ENCODE assay signal across 2 cellular contexts in the genomic region with DNA sequence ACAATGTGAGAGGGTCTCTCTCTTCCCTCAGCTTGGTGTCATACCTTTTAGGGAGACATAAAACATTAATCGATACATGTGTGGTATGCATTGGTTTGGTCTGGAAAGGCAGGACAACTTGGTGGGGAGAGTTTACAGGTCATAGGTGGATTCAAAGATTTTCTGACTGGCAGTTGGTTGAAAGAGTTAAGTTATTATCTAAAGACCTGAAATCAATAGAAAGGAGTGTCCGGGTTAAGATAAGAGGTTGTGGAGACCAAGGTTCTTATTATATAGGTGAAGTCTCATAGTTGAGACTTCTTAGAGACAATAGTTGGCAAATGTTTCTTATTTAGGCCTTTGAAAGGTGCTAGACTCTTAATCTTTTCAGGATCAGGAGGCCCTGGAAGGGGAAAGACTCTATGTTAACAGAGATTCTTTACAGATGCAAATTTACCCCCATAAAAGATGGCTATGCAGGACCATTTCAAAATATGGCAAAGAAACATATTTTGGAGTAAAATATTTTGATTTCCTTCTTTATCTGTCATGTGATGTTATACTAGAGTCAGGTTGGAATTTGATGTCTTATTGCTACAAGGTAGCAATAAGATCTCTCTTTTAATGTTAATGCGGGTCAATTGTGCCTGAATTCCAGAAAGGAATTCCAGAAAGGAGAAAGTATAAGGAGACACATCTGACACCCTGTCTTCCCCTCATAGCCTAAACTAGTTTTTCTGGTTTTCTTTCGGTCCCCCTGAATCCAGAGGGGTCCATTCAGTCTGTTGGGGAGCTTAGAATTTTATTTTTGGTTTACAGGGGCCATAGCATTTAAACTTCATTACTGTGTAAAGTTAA.
TF ChIP-seq lines count a peak whose summit lies in the region.

No MANE protein-coding gene starts in this region.

TF ChIP-seq in GM23338, 12 proteins besides CTCF, POLR2A, EP300 and RAD21 (continued from another document):
- TF ChIP-seq, protein P1, sequence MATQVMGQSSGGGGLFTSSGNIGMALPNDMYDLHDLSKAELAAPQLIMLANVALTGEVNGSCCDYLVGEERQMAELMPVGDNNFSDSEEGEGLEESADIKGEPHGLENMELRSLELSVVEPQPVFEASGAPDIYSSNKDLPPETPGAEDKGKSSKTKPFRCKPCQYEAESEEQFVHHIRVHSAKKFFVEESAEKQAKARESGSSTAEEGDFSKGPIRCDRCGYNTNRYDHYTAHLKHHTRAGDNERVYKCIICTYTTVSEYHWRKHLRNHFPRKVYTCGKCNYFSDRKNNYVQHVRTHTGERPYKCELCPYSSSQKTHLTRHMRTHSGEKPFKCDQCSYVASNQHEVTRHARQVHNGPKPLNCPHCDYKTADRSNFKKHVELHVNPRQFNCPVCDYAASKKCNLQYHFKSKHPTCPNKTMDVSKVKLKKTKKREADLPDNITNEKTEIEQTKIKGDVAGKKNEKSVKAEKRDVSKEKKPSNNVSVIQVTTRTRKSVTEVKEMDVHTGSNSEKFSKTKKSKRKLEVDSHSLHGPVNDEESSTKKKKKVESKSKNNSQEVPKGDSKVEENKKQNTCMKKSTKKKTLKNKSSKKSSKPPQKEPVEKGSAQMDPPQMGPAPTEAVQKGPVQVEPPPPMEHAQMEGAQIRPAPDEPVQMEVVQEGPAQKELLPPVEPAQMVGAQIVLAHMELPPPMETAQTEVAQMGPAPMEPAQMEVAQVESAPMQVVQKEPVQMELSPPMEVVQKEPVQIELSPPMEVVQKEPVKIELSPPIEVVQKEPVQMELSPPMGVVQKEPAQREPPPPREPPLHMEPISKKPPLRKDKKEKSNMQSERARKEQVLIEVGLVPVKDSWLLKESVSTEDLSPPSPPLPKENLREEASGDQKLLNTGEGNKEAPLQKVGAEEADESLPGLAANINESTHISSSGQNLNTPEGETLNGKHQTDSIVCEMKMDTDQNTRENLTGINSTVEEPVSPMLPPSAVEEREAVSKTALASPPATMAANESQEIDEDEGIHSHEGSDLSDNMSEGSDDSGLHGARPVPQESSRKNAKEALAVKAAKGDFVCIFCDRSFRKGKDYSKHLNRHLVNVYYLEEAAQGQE (IDR thresholded peaks at IDR 0.05; ENCODE audit: unreplicated experiment): no peak
- TF ChIP-seq NANOG (IDR thresholded peaks at IDR 0.05; ENCODE audit: borderline replicate concordance): no peak
- TF ChIP-seq EZH2phosphoT487 (IDR thresholded peaks at IDR 0.05; ENCODE audit: unreplicated experiment): no peak
- TF ChIP-seq, protein P2, sequence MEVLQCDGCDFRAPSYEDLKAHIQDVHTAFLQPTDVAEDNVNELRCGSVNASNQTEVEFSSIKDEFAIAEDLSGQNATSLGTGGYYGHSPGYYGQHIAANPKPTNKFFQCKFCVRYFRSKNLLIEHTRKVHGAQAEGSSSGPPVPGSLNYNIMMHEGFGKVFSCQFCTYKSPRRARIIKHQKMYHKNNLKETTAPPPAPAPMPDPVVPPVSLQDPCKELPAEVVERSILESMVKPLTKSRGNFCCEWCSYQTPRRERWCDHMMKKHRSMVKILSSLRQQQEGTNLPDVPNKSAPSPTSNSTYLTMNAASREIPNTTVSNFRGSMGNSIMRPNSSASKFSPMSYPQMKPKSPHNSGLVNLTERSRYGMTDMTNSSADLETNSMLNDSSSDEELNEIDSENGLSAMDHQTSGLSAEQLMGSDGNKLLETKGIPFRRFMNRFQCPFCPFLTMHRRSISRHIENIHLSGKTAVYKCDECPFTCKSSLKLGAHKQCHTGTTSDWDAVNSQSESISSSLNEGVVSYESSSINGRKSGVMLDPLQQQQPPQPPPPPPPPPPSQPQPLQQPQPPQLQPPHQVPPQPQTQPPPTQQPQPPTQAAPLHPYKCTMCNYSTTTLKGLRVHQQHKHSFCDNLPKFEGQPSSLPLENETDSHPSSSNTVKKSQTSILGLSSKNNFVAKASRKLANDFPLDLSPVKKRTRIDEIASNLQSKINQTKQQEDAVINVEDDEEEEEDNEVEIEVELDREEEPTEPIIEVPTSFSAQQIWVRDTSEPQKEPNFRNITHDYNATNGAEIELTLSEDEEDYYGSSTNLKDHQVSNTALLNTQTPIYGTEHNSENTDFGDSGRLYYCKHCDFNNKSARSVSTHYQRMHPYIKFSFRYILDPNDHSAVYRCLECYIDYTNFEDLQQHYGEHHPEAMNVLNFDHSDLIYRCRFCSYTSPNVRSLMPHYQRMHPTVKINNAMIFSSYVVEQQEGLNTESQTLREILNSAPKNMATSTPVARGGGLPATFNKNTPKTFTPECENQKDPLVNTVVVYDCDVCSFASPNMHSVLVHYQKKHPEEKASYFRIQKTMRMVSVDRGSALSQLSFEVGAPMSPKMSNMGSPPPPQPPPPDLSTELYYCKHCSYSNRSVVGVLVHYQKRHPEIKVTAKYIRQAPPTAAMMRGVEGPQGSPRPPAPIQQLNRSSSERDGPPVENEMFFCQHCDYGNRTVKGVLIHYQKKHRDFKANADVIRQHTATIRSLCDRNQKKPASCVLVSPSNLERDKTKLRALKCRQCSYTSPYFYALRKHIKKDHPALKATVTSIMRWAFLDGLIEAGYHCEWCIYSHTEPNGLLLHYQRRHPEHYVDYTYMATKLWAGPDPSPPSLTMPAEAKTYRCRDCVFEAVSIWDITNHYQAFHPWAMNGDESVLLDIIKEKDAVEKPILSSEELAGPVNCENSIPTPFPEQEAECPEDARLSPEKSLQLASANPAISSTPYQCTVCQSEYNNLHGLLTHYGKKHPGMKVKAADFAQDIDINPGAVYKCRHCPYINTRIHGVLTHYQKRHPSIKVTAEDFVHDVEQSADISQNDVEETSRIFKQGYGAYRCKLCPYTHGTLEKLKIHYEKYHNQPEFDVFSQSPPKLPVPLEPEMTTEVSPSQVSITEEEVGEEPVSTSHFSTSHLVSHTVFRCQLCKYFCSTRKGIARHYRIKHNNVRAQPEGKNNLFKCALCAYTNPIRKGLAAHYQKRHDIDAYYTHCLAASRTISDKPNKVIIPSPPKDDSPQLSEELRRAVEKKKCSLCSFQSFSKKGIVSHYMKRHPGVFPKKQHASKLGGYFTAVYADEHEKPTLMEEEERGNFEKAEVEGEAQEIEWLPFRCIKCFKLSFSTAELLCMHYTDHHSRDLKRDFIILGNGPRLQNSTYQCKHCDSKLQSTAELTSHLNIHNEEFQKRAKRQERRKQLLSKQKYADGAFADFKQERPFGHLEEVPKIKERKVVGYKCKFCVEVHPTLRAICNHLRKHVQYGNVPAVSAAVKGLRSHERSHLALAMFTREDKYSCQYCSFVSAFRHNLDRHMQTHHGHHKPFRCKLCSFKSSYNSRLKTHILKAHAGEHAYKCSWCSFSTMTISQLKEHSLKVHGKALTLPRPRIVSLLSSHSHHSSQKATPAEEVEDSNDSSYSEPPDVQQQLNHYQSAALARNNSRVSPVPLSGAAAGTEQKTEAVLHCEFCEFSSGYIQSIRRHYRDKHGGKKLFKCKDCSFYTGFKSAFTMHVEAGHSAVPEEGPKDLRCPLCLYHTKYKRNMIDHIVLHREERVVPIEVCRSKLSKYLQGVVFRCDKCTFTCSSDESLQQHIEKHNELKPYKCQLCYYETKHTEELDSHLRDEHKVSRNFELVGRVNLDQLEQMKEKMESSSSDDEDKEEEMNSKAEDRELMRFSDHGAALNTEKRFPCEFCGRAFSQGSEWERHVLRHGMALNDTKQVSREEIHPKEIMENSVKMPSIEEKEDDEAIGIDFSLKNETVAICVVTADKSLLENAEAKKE (CRISPR knock-in tag; IDR thresholded peaks at IDR 0.05): no peak
- TF ChIP-seq ZNF114 (CRISPR knock-in tag; IDR thresholded peaks at IDR 0.05): no peak
TF ChIP-seq in GM23338: peak in this region for 0.

TF ChIP-seq in WTC11, 78 proteins besides CTCF, POLR2A, EP300 and RAD21 (continued from another document):
- TF ChIP-seq, protein P3, sequence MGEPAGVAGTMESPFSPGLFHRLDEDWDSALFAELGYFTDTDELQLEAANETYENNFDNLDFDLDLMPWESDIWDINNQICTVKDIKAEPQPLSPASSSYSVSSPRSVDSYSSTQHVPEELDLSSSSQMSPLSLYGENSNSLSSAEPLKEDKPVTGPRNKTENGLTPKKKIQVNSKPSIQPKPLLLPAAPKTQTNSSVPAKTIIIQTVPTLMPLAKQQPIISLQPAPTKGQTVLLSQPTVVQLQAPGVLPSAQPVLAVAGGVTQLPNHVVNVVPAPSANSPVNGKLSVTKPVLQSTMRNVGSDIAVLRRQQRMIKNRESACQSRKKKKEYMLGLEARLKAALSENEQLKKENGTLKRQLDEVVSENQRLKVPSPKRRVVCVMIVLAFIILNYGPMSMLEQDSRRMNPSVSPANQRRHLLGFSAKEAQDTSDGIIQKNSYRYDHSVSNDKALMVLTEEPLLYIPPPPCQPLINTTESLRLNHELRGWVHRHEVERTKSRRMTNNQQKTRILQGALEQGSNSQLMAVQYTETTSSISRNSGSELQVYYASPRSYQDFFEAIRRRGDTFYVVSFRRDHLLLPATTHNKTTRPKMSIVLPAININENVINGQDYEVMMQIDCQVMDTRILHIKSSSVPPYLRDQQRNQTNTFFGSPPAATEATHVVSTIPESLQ (CRISPR knock-in tag; IDR thresholded peaks at IDR 0.05): no peak
- TF ChIP-seq CREM (CRISPR knock-in tag; IDR thresholded peaks at IDR 0.05) (no peak), ZNF423 (CRISPR knock-in tag; IDR thresholded peaks at IDR 0.05) (no peak), NFE2L1 (CRISPR knock-in tag; IDR thresholded peaks at IDR 0.05) (no peak), JUN (CRISPR knock-in tag; IDR thresholded peaks at IDR 0.05) (no peak), ZNF416 (CRISPR knock-in tag; IDR thresholded peaks at IDR 0.05) (no peak)
- TF ChIP-seq, protein P4, sequence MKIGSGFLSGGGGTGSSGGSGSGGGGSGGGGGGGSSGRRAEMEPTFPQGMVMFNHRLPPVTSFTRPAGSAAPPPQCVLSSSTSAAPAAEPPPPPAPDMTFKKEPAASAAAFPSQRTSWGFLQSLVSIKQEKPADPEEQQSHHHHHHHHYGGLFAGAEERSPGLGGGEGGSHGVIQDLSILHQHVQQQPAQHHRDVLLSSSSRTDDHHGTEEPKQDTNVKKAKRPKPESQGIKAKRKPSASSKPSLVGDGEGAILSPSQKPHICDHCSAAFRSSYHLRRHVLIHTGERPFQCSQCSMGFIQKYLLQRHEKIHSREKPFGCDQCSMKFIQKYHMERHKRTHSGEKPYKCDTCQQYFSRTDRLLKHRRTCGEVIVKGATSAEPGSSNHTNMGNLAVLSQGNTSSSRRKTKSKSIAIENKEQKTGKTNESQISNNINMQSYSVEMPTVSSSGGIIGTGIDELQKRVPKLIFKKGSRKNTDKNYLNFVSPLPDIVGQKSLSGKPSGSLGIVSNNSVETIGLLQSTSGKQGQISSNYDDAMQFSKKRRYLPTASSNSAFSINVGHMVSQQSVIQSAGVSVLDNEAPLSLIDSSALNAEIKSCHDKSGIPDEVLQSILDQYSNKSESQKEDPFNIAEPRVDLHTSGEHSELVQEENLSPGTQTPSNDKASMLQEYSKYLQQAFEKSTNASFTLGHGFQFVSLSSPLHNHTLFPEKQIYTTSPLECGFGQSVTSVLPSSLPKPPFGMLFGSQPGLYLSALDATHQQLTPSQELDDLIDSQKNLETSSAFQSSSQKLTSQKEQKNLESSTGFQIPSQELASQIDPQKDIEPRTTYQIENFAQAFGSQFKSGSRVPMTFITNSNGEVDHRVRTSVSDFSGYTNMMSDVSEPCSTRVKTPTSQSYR (CRISPR knock-in tag; IDR thresholded peaks at IDR 0.05): no peak
- TF ChIP-seq, protein P5, sequence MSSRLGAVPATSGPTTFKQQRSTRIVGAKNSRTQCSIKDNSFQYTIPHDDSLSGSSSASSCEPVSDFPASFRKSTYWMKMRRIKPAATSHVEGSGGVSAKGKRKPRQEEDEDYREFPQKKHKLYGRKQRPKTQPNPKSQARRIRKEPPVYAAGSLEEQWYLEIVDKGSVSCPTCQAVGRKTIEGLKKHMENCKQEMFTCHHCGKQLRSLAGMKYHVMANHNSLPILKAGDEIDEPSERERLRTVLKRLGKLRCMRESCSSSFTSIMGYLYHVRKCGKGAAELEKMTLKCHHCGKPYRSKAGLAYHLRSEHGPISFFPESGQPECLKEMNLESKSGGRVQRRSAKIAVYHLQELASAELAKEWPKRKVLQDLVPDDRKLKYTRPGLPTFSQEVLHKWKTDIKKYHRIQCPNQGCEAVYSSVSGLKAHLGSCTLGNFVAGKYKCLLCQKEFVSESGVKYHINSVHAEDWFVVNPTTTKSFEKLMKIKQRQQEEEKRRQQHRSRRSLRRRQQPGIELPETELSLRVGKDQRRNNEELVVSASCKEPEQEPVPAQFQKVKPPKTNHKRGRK (CRISPR knock-in tag; IDR thresholded peaks at IDR 0.05; ENCODE audit: borderline replicate concordance): no peak
